Comparison of ENCODE assay signal across 9 cellular contexts in genomic region chr2:46334389-46335345, GRCh38. TPM values are rescaled to one million over a fixed set of nuclear protein-coding genes. Genes with fewer than 3 reads are reported as not detected.
DNase-seq lines count a peak whose midpoint lies in the region; ATAC-seq lines count a peak whose summit lies in the region.
"Had no signal": no experiment of that assay in that cellular context is flagged by ENCODE, and none has a peak within 500 bp of the region (broad histone marks: within the 10 kb centered on the region; RNA-seq: fewer than 3 reads in every experiment).

No MANE protein-coding gene starts in this region.

- POLR2A ChIA-PET in activated CD4-positive, alpha-beta T cell treated with anti-CD3 and anti-CD28 coated beads for 36 hours (lab: Charles Lee), result no interaction called here

- H3K4me3 ChIP-seq in adipocyte (ENCODE audit: low read length), result peak overlapping the region; percentile 78
- H3K4me3 ChIP-seq in skeletal muscle cell (ENCODE audit: low read depth, low read length), result peak overlapping the region; percentile 27

- peaks cover 88% of the 10 kb centered on the region for H3K4me1 ChIP-seq in adipocyte (ENCODE audit: control insufficient read depth, insufficient read depth, low read length)

- H3K36me3 ChIP-seq in adipocyte (ENCODE audit: control insufficient read depth, insufficient read depth, low read length, severe bottlenecking), result no peaks in the 10 kb centered on the region

- peak; percentile 4 to 38 for ATAC-seq in left cardiac atrium
- ATAC-seq in activated CD4-positive, alpha-beta T cell treated with anti-CD3 and anti-CD28 coated beads for 36 hours, result no peak

- no peak overlapping the region for H3K27ac Mint-ChIP-seq in activated CD4-positive, alpha-beta T cell treated with anti-CD3 and anti-CD28 coated beads for 36 hours

- H3K27me3 Mint-ChIP-seq in activated CD4-positive, alpha-beta T cell treated with anti-CD3 and anti-CD28 coated beads for 36 hours, result peaks cover 4% of the 10 kb centered on the region

- H3K9ac ChIP-seq in adipocyte (ENCODE audit: low read length), result peak overlapping the region; percentile 87

- H3K9me3 Mint-ChIP-seq in activated CD4-positive, alpha-beta T cell treated with anti-CD3 and anti-CD28 coated beads for 36 hours (ENCODE audit: low read depth), result no peaks in the 10 kb centered on the region

- H3K36me3 Mint-ChIP-seq in activated CD4-positive, alpha-beta T cell treated with anti-CD3 and anti-CD28 coated beads for 36 hours (ENCODE audit: low read depth), result no peaks in the 10 kb centered on the region

- CTCF ChIA-PET in activated CD4-positive, alpha-beta T cell treated with anti-CD3 and anti-CD28 coated beads for 36 hours (lab: Charles Lee), result interaction anchor here (1.3 to 1.7 kb wide), 2 partner anchors 8 to 322 kb away, joined by 4 read pairs; no protein-coding TSS in a partner anchor

- intact Hi-C loops in left cardiac atrium (cut with DNase I), result loop anchor here in 1 of 2 donors (2.0 kb wide), 1 partner anchor 36 kb away; no protein-coding TSS in a partner anchor
- intact Hi-C loops in activated CD4-positive, alpha-beta T cell treated with anti-CD3 and anti-CD28 coated beads for 36 hours (cut with DNase I, micrococcal nuclease), result loop anchor here in 1 of 2 experiments (1.0 kb wide), 1 partner anchor 29 kb away; no protein-coding TSS in a partner anchor

- no peak overlapping the region for H3K4me3 Mint-ChIP-seq in activated CD4-positive, alpha-beta T cell treated with anti-CD3 and anti-CD28 coated beads for 36 hours

- no peaks in the 10 kb centered on the region for H3K9me3 ChIP-seq in adipocyte (ENCODE audit: control insufficient read depth, low read length)

- H3K4me1 Mint-ChIP-seq in activated CD4-positive, alpha-beta T cell treated with anti-CD3 and anti-CD28 coated beads for 36 hours, result peaks cover 23% of the 10 kb centered on the region

- no peaks in the 10 kb centered on the region for H3K27me3 ChIP-seq in adipocyte (replicated peaks; ENCODE audit: control insufficient read depth, insufficient read depth, low read length)

- DNase-seq in Daoy (ENCODE audit: low read depth) (peak; percentile 72), adipocyte (ENCODE audit: low read depth) (peak; percentile 90), left cardiac atrium (no peak), skeletal muscle cell (ENCODE audit: low read depth) (peak; percentile 95), HT-29 (ENCODE audit: low spot score) (no peak), NK-92 (lab: John Stamatoyannopoulos, UW; ENCODE audit: unreplicated experiment) (no peak)
- no peak for DNase-seq in activated CD4-positive, alpha-beta T cell treated with anti-CD3 and anti-CD28 coated beads for 36 hours
- no peak for DNase-seq in stimulated activated CD8-positive, alpha-beta memory T cell treated with anti-CD3 and anti-CD28 coated beads, Interleukin-4, amount 100 ng/mL, for 48 hours
- DNase-seq: NK-92 treated with Interleukin-12 subunit alpha and Interleukin-12 subunit beta, amount 100 ng/mL, for 24 hours had no signal

RNA-seq across cellular contexts. Expression of gene EPAS1, which starts 37.5 kb away (rescaled TPM):
- total RNA-seq in Daoy (2014; rRNA removed; shearing (Covaris generic)), result 2.4 and 3.4 TPM in 2 replicates
- 100 to 1,000 TPM; 262 to 377 TPM for total RNA-seq in left cardiac atrium
- 10 to 100 TPM; 12.6 to 16.0 TPM for total RNA-seq in activated CD4-positive, alpha-beta T cell treated with anti-CD3 and anti-CD28 coated beads for 36 hours
- total RNA-seq in HT-29 (2014; rRNA removed; shearing (Covaris generic)), result 20.7 and 24.0 TPM in 2 replicates

Comparison
In these comparisons a context has a peak if more than half of its experiments do, and no peak if none do; other contexts are left out.
1. DNase-seq: peak in Daoy (single experiment), adipocyte (single experiment) and skeletal muscle cell (single experiment); none in left cardiac atrium (single experiment), activated CD4-positive, alpha-beta T cell treated with anti-CD3 and anti-CD28 coated beads for 36 hours (single experiment), stimulated activated CD8-positive, alpha-beta memory T cell treated with anti-CD3 and anti-CD28 coated beads, Interleukin-4, amount 100 ng/mL, for 48 hours (single experiment), HT-29 (single experiment) and NK-92 (single experiment).
2. RNA of gene EPAS1, which starts 37.5 kb away (total RNA-seq): 262 to 377 TPM in left cardiac atrium; 20.7 to 24.0 TPM in HT-29, 12.6 to 16.0 TPM in activated CD4-positive, alpha-beta T cell treated with anti-CD3 and anti-CD28 coated beads for 36 hours and 2.4 to 3.4 TPM in Daoy; every median in the first group is over 10 times any median in the second.